24 cellular contexts compared by ENCODE assay signal in the genomic region with DNA sequence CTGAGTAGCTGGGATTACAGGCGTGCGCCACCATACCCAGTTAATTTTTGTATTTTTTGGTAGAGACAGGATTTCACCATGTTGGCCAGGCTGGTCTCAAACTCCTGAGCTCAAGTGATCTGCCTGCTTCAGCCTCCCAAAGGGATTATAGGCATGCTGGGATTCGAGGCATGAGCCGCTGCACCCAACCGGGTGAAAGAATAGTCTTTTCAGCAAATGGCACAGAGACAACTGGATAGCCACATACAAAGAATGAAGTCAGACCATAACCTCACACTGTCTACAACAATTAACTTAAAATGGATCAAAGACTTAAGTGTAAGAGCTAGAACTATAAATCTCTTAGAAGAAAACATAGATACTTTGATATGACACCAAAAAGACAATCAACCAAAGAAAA.
DNase-seq lines count a peak whose midpoint lies in the region; ATAC-seq and TF ChIP-seq lines count a peak whose summit lies in the region.
"Had no signal": no experiment of that assay in that cellular context is flagged by ENCODE, and none has a peak within 500 bp of the region (broad histone marks: within the 10 kb centered on the region; RNA-seq: fewer than 3 reads in every experiment).

No MANE protein-coding gene starts in this region.

- TF ChIP-seq CTCF in A673 (conservative IDR thresholded peaks at IDR 0.05; ENCODE audit: low read depth, low read length) (no peak), GM23338 (conservative IDR thresholded peaks at IDR 0.05; ENCODE audit: low read depth in 2 of 2) (no peak)

- peaks cover 5% of the 10 kb centered on the region for H3K27me3 Mint-ChIP-seq in GM23338 (ENCODE audit: insufficient read depth, low read depth, poor library complexity)

- no peak overlapping the region for H2AFZ ChIP-seq in GM23338
- H2AFZ ChIP-seq: PC-9 had no signal

- CTCF ChIA-PET in A673 (lab: Charles Lee), result no interaction called here

- no peaks in the 10 kb centered on the region for H3K9me2 ChIP-seq in GM23338 (ENCODE audit: insufficient read depth)

- DNase-seq in A673 (ENCODE audit: low spot score) (peak; percentile 42), GM23338 (ENCODE audit: low spot score) (no peak), islet precursor cell (peak; percentile 29), posterior vena cava (ENCODE audit: low spot score) (peak; percentile 28), hypothalamus (lab: John Stamatoyannopoulos, UW) (no peak), NCI-H1105 treated with DMSO at 0.1 percent for 48 hours (lab: John Stamatoyannopoulos, UW) (no peak)
- DNase-seq: AML-193; Caco-2; CD8-positive, alpha-beta T cell; Kasumi-1; MV-4-11; NCI-H1105; NCI-H146; NCI-H2029; NCI-H446 treated with DMSO at 0.1 percent for 48 hours; NCI-H526; NCI-H82; NK-92 treated with Interleukin-12 subunit alpha and Interleukin-12 subunit beta, amount 100 ng/mL, for 24 hours; PC-9; RPMI8226; SHP77 treated with DMSO at 0.1 percent for 48 hours had no signal

- H3K27ac Mint-ChIP-seq in GM23338, result no peak overlapping the region
- H3K27ac Mint-ChIP-seq: CD8-positive, alpha-beta T cell had no signal

- intact Hi-C loops in A673 (cut with micrococcal nuclease; ENCODE audit: unreplicated experiment), result no loop called here
- intact Hi-C loops in posterior vena cava (cut with DNase I), result no loop called here

- H3K79me2 ChIP-seq in GM23338 (replicated peaks; ENCODE audit: insufficient read depth), result peaks cover 53% of the 10 kb centered on the region

- no peaks in the 10 kb centered on the region for H3K9me3 ChIP-seq in A673 (ENCODE audit: low read depth, low read length, poor library complexity, severe bottlenecking)

- no peaks in the 10 kb centered on the region for H3K27me3 ChIP-seq in A673 (replicated peaks; ENCODE audit: insufficient read depth, low read depth, low read length, poor library complexity)
- no peaks in the 10 kb centered on the region for H3K27me3 ChIP-seq in GM23338 (ENCODE audit: insufficient read depth)

- H3K4me3 ChIP-seq in A673 (ENCODE audit: low read depth, low read length, poor library complexity, severe bottlenecking) (no peak overlapping the region), GM23338 (no peak overlapping the region)
- H3K4me3 ChIP-seq: K562, PC-9 had no signal

- H3F3A ChIP-seq in GM23338 (replicated peaks; ENCODE audit: low read depth), result peaks cover 10% of the 10 kb centered on the region; the same call in 1 of the 2 replicates

- peaks cover 9% of the 10 kb centered on the region for H3K9me3 Mint-ChIP-seq in GM23338
- H3K9me3 Mint-ChIP-seq: CD8-positive, alpha-beta T cell had no signal

- H3K36me3 ChIP-seq in A673 (ENCODE audit: insufficient read depth, low read length, poor library complexity, severe bottlenecking) (no peaks in the 10 kb centered on the region), GM23338 (ENCODE audit: insufficient read depth) (peaks cover 8% of the 10 kb centered on the region)

- H3K4me2 ChIP-seq in GM23338, result no peak overlapping the region
- H3K4me2 ChIP-seq: PC-9 had no signal

- no peak overlapping the region for H3K4me3 Mint-ChIP-seq in GM23338
- H3K4me3 Mint-ChIP-seq: CD8-positive, alpha-beta T cell had no signal

- peaks cover 23% of the 10 kb centered on the region for H3K4me1 Mint-ChIP-seq in GM23338

- no peak overlapping the region for H3K27ac ChIP-seq in A673 (ENCODE audit: low read depth, low read length, poor library complexity, severe bottlenecking)
- H3K27ac ChIP-seq in GM23338 (ENCODE audit: low read depth), result no peak overlapping the region
- H3K27ac ChIP-seq: C4-2B, PC-9 had no signal

- no TSS peak for BruUV-seq in A673 (replicated peaks; lab: Mats Ljungman, UMichigan)

- H3K4me1 ChIP-seq in A673 (ENCODE audit: insufficient read depth, low read length, poor library complexity, severe bottlenecking) (peaks cover 13% of the 10 kb centered on the region), GM23338 (ENCODE audit: insufficient read depth) (peaks cover 9% of the 10 kb centered on the region; the same call in 1 of the 2 replicates)
- H3K4me1 ChIP-seq: Caco-2 had no signal

- H3K36me3 Mint-ChIP-seq in GM23338 (ENCODE audit: low read depth), result peaks cover 25% of the 10 kb centered on the region
- H3K36me3 Mint-ChIP-seq: CD8-positive, alpha-beta T cell had no signal

- POLR2A ChIA-PET in A673 (lab: Charles Lee; ENCODE audit: low non-redundant PET), result interaction anchor here (0.7 kb wide), 1 partner anchor 133 kb away, joined by 3 read pairs; no protein-coding TSS in a partner anchor

- peak; percentile 59 for ATAC-seq in GM23338
- no peak for ATAC-seq in GM21825 (IDR thresholded peaks at IDR 0.05; ENCODE audit: unreplicated experiment)
- ATAC-seq: CD8-positive, alpha-beta T cell; K562 had no signal

- no peaks in the 10 kb centered on the region; the same call in 1 of the 2 replicates for H4K20me1 ChIP-seq in GM23338 (replicated peaks; ENCODE audit: insufficient read depth)

TF ChIP-seq in GM23338, 12 proteins besides CTCF, POLR2A, EP300 and RAD21 (continues in another document):
- TF ChIP-seq EZH2 (IDR thresholded peaks at IDR 0.05; ENCODE audit: low read depth, unreplicated experiment), result no peak
- TF ChIP-seq, protein P1, sequence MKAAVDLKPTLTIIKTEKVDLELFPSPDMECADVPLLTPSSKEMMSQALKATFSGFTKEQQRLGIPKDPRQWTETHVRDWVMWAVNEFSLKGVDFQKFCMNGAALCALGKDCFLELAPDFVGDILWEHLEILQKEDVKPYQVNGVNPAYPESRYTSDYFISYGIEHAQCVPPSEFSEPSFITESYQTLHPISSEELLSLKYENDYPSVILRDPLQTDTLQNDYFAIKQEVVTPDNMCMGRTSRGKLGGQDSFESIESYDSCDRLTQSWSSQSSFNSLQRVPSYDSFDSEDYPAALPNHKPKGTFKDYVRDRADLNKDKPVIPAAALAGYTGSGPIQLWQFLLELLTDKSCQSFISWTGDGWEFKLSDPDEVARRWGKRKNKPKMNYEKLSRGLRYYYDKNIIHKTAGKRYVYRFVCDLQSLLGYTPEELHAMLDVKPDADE (IDR thresholded peaks at IDR 0.05), result no peak
- no peak for TF ChIP-seq EZH2phosphoT487 (IDR thresholded peaks at IDR 0.05; ENCODE audit: unreplicated experiment)
- no peak for TF ChIP-seq POLR2AphosphoS5 (IDR thresholded peaks at IDR 0.05; ENCODE audit: low read depth)
- no peak for TF ChIP-seq NANOG (IDR thresholded peaks at IDR 0.05; ENCODE audit: borderline replicate concordance)
- TF ChIP-seq CREB1 (CRISPR knock-in tag; IDR thresholded peaks at IDR 0.05; ENCODE audit: low read depth), result no peak
- TF ChIP-seq, protein P2, sequence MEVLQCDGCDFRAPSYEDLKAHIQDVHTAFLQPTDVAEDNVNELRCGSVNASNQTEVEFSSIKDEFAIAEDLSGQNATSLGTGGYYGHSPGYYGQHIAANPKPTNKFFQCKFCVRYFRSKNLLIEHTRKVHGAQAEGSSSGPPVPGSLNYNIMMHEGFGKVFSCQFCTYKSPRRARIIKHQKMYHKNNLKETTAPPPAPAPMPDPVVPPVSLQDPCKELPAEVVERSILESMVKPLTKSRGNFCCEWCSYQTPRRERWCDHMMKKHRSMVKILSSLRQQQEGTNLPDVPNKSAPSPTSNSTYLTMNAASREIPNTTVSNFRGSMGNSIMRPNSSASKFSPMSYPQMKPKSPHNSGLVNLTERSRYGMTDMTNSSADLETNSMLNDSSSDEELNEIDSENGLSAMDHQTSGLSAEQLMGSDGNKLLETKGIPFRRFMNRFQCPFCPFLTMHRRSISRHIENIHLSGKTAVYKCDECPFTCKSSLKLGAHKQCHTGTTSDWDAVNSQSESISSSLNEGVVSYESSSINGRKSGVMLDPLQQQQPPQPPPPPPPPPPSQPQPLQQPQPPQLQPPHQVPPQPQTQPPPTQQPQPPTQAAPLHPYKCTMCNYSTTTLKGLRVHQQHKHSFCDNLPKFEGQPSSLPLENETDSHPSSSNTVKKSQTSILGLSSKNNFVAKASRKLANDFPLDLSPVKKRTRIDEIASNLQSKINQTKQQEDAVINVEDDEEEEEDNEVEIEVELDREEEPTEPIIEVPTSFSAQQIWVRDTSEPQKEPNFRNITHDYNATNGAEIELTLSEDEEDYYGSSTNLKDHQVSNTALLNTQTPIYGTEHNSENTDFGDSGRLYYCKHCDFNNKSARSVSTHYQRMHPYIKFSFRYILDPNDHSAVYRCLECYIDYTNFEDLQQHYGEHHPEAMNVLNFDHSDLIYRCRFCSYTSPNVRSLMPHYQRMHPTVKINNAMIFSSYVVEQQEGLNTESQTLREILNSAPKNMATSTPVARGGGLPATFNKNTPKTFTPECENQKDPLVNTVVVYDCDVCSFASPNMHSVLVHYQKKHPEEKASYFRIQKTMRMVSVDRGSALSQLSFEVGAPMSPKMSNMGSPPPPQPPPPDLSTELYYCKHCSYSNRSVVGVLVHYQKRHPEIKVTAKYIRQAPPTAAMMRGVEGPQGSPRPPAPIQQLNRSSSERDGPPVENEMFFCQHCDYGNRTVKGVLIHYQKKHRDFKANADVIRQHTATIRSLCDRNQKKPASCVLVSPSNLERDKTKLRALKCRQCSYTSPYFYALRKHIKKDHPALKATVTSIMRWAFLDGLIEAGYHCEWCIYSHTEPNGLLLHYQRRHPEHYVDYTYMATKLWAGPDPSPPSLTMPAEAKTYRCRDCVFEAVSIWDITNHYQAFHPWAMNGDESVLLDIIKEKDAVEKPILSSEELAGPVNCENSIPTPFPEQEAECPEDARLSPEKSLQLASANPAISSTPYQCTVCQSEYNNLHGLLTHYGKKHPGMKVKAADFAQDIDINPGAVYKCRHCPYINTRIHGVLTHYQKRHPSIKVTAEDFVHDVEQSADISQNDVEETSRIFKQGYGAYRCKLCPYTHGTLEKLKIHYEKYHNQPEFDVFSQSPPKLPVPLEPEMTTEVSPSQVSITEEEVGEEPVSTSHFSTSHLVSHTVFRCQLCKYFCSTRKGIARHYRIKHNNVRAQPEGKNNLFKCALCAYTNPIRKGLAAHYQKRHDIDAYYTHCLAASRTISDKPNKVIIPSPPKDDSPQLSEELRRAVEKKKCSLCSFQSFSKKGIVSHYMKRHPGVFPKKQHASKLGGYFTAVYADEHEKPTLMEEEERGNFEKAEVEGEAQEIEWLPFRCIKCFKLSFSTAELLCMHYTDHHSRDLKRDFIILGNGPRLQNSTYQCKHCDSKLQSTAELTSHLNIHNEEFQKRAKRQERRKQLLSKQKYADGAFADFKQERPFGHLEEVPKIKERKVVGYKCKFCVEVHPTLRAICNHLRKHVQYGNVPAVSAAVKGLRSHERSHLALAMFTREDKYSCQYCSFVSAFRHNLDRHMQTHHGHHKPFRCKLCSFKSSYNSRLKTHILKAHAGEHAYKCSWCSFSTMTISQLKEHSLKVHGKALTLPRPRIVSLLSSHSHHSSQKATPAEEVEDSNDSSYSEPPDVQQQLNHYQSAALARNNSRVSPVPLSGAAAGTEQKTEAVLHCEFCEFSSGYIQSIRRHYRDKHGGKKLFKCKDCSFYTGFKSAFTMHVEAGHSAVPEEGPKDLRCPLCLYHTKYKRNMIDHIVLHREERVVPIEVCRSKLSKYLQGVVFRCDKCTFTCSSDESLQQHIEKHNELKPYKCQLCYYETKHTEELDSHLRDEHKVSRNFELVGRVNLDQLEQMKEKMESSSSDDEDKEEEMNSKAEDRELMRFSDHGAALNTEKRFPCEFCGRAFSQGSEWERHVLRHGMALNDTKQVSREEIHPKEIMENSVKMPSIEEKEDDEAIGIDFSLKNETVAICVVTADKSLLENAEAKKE (CRISPR knock-in tag; IDR thresholded peaks at IDR 0.05), result no peak
- no peak for TF ChIP-seq JUNB (IDR thresholded peaks at IDR 0.05; ENCODE audit: unreplicated experiment)
- TF ChIP-seq ZNF331 (CRISPR knock-in tag; IDR thresholded peaks at IDR 0.05; ENCODE audit: low read depth), result no peak

Comparison
In these comparisons a context has a peak if more than half of its experiments do, and no peak if none do; other contexts are left out.
1. DNase-seq: peak in A673 (single experiment), islet precursor cell (single experiment) and posterior vena cava (single experiment); none in GM23338 (single experiment), hypothalamus (0 of 51) and NCI-H1105 treated with DMSO at 0.1 percent for 48 hours (single experiment).